Comparison of ENCODE assay signal across 7 cellular contexts in genomic region chr17:33686171-33686570, GRCh38.
A peak's percentile ranks its signal among the peaks of the same experiment; 100 is the strongest.
DNase-seq lines count a peak whose midpoint lies in the region; ATAC-seq and TF ChIP-seq lines count a peak whose summit lies in the region.

No MANE protein-coding gene starts in this region.

- H3K27me3 ChIP-seq in right lobe of liver, result no peaks in the 10 kb centered on the region

- 78% methylated on average over 3 of the region's 4 CpGs for WGBS in right lobe of liver (ENCODE audit: insufficient coverage, low coverage, low lambda C conversion rate, missing lambda C conversion rate)

- H3K4me1 ChIP-seq in right lobe of liver, result no peaks in the 10 kb centered on the region

- ATAC-seq in right lobe of liver, result peak in 2 of 4 donors; percentile 17 to 23
- no peak for ATAC-seq in GM18868 (IDR thresholded peaks at IDR 0.05; ENCODE audit: unreplicated experiment)

- peak in 3 of 4 donors; percentile 22 to 41 (median 28) for TF ChIP-seq CTCF in right lobe of liver (IDR thresholded peaks at IDR 0.05)

- DNase-seq in COR-L47 (lab: John Stamatoyannopoulos, UW) (peak; percentile 0), GM19240 (ENCODE audit: insufficient read length, low spot score) (peak; percentile 6), right lobe of liver (no peak), NCI-H1694 (lab: John Stamatoyannopoulos, UW) (no peak)
- peak; percentile 26 to 47 for DNase-seq in activated CD4-positive, alpha-beta T cell treated with anti-CD3 and anti-CD28 coated beads, Interleukin-2, amount 50 U/mL, for 48 hours
- DNase-seq in stimulated activated naive CD4-positive, alpha-beta T cell treated with Interleukin-2 at 50 U/mL for 16 hours (lab: John Stamatoyannopoulos, UW), result no peak

- no peak for TF ChIP-seq POLR2A in right lobe of liver (IDR thresholded peaks at IDR 0.05)

- H3K27ac ChIP-seq in right lobe of liver, result no peak overlapping the region

- H3K4me3 ChIP-seq in right lobe of liver, result no peak overlapping the region

- intact Hi-C loops in right lobe of liver (cut with DNase I), result no loop called here

- H3K9me3 ChIP-seq in right lobe of liver, result no peaks in the 10 kb centered on the region

- H3K36me3 ChIP-seq in right lobe of liver, result no peaks in the 10 kb centered on the region

Comparison
In these comparisons a context has a peak if more than half of its experiments do, and no peak if none do; other contexts are left out.
1. DNase-seq: peak in COR-L47 (single experiment), GM19240 (single experiment) and activated CD4-positive, alpha-beta T cell treated with anti-CD3 and anti-CD28 coated beads, Interleukin-2, amount 50 U/mL, for 48 hours (2 of 2); none in right lobe of liver (0 of 3), stimulated activated naive CD4-positive, alpha-beta T cell treated with Interleukin-2 at 50 U/mL for 16 hours (single experiment) and NCI-H1694 (single experiment).